Comparison of ENCODE assay signal across 1 cellular context in the genomic region with DNA sequence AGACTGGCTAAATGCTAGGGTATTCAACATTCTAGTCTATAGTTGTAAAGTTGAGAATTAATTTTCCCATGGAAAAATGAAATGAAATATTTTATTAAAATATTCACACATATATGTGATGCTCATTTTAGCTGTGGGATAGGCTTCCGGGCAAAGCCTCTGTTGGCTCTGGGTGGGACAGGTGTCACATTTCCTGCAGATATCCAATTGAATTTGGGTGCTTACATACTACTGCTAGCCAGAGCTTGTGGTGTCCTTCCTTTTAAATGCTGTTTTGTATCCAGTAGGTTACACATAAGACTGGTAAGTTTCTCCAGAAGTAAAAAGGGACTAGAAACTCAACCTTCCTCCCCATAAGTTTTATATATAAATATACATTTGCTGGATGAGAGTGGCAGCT.
TF ChIP-seq lines count a peak whose summit lies in the region.

No MANE protein-coding gene starts in this region.

TF ChIP-seq in GM23338, 12 proteins besides CTCF, POLR2A, EP300 and RAD21 (continued from another document):
- TF ChIP-seq, protein P1, sequence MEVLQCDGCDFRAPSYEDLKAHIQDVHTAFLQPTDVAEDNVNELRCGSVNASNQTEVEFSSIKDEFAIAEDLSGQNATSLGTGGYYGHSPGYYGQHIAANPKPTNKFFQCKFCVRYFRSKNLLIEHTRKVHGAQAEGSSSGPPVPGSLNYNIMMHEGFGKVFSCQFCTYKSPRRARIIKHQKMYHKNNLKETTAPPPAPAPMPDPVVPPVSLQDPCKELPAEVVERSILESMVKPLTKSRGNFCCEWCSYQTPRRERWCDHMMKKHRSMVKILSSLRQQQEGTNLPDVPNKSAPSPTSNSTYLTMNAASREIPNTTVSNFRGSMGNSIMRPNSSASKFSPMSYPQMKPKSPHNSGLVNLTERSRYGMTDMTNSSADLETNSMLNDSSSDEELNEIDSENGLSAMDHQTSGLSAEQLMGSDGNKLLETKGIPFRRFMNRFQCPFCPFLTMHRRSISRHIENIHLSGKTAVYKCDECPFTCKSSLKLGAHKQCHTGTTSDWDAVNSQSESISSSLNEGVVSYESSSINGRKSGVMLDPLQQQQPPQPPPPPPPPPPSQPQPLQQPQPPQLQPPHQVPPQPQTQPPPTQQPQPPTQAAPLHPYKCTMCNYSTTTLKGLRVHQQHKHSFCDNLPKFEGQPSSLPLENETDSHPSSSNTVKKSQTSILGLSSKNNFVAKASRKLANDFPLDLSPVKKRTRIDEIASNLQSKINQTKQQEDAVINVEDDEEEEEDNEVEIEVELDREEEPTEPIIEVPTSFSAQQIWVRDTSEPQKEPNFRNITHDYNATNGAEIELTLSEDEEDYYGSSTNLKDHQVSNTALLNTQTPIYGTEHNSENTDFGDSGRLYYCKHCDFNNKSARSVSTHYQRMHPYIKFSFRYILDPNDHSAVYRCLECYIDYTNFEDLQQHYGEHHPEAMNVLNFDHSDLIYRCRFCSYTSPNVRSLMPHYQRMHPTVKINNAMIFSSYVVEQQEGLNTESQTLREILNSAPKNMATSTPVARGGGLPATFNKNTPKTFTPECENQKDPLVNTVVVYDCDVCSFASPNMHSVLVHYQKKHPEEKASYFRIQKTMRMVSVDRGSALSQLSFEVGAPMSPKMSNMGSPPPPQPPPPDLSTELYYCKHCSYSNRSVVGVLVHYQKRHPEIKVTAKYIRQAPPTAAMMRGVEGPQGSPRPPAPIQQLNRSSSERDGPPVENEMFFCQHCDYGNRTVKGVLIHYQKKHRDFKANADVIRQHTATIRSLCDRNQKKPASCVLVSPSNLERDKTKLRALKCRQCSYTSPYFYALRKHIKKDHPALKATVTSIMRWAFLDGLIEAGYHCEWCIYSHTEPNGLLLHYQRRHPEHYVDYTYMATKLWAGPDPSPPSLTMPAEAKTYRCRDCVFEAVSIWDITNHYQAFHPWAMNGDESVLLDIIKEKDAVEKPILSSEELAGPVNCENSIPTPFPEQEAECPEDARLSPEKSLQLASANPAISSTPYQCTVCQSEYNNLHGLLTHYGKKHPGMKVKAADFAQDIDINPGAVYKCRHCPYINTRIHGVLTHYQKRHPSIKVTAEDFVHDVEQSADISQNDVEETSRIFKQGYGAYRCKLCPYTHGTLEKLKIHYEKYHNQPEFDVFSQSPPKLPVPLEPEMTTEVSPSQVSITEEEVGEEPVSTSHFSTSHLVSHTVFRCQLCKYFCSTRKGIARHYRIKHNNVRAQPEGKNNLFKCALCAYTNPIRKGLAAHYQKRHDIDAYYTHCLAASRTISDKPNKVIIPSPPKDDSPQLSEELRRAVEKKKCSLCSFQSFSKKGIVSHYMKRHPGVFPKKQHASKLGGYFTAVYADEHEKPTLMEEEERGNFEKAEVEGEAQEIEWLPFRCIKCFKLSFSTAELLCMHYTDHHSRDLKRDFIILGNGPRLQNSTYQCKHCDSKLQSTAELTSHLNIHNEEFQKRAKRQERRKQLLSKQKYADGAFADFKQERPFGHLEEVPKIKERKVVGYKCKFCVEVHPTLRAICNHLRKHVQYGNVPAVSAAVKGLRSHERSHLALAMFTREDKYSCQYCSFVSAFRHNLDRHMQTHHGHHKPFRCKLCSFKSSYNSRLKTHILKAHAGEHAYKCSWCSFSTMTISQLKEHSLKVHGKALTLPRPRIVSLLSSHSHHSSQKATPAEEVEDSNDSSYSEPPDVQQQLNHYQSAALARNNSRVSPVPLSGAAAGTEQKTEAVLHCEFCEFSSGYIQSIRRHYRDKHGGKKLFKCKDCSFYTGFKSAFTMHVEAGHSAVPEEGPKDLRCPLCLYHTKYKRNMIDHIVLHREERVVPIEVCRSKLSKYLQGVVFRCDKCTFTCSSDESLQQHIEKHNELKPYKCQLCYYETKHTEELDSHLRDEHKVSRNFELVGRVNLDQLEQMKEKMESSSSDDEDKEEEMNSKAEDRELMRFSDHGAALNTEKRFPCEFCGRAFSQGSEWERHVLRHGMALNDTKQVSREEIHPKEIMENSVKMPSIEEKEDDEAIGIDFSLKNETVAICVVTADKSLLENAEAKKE (CRISPR knock-in tag; IDR thresholded peaks at IDR 0.05), result no peak
- no peak for TF ChIP-seq JUNB (IDR thresholded peaks at IDR 0.05; ENCODE audit: unreplicated experiment)
- TF ChIP-seq CREB1 (CRISPR knock-in tag; IDR thresholded peaks at IDR 0.05; ENCODE audit: low read depth), result no peak
- no peak for TF ChIP-seq POLR2AphosphoS5 (IDR thresholded peaks at IDR 0.05; ENCODE audit: low read depth)
- TF ChIP-seq EZH2phosphoT487 (IDR thresholded peaks at IDR 0.05; ENCODE audit: unreplicated experiment), result no peak
